4 cellular contexts compared by ENCODE assay signal in genomic region chr6:134904731-134905130, GRCh38. TPM values are rescaled to one million over a fixed set of nuclear protein-coding genes. Genes with fewer than 3 reads are reported as not detected.
"Had no signal": no experiment of that assay in that cellular context is flagged by ENCODE, and none has a peak within 500 bp of the region (broad histone marks: within the 10 kb centered on the region; RNA-seq: fewer than 3 reads in every experiment).

No MANE protein-coding gene starts in this region.

RNA-seq across cellular contexts. Expression of gene ALDH8A1, which starts 45.2 kb away (rescaled TPM):
- total RNA-seq: OCI-LY7, Right ventricle myocardium inferior, SJSA1, SK-MEL-5 had no signal
